In genomic region chr17:29576214-29577008, GRCh38 we compare ENCODE assay signal across 22 cellular contexts. TPM values are rescaled to one million over a fixed set of nuclear protein-coding genes. Genes with fewer than 3 reads are reported as not detected.
DNase-seq lines count a peak whose midpoint lies in the region; ATAC-seq and TF ChIP-seq lines count a peak whose summit lies in the region.
"Had no signal": no experiment of that assay in that cellular context is flagged by ENCODE, and none has a peak within 500 bp of the region (broad histone marks: within the 10 kb centered on the region; RNA-seq: fewer than 3 reads in every experiment).

No MANE protein-coding gene starts in this region.

- no peak for ATAC-seq in omental fat pad (ENCODE audit: low FRiP score)
- ATAC-seq: left colon; natural killer cell; stimulated activated naive CD8-positive, alpha-beta T cell treated with anti-CD3 and anti-CD28 coated beads, Interleukin-15, Interleukin-2, amounts not matched to agents 100 U/mL and 50 U/mL, for 24 hours had no signal

- H3K4me1 ChIP-seq in Caco-2 = peaks cover 10% of the 10 kb centered on the region
- H3K4me1 ChIP-seq in colonic mucosa = peaks cover 4% of the 10 kb centered on the region
- peaks cover 17 to 57% (median 55%) of the 10 kb centered on the region in 4 donors for H3K4me1 ChIP-seq in stomach

- H3K27ac Mint-ChIP-seq in Caco-2 (ENCODE audit: unreplicated experiment) = no peak overlapping the region
- H3K27ac Mint-ChIP-seq: activated CD4-positive, alpha-beta memory T cell treated with anti-CD3 and anti-CD28 coated beads, Interleukin-2, amount 10 ng/mL, durations not matched to agents 7 days and 5 days; activated naive CD4-positive, alpha-beta T cell treated with anti-CD3 and anti-CD28 coated beads, Interleukin-2, amount 50 U/mL, for 24 hours; CD4-positive, alpha-beta memory T cell; H9; natural killer cell had no signal

- no peak overlapping the region for H3K9ac ChIP-seq in colonic mucosa (ENCODE audit: low read depth in 2 of 2, low read length in 2 of 2)

- no peaks in the 10 kb centered on the region for H3K27me3 Mint-ChIP-seq in Caco-2 (ENCODE audit: insufficient read depth, unreplicated experiment)
- H3K27me3 Mint-ChIP-seq: activated CD4-positive, alpha-beta memory T cell treated with anti-CD3 and anti-CD28 coated beads, Interleukin-2, amount 10 ng/mL, durations not matched to agents 7 days and 5 days; activated naive CD4-positive, alpha-beta T cell treated with anti-CD3 and anti-CD28 coated beads, Interleukin-2, amount 50 U/mL, for 24 hours; CD4-positive, alpha-beta memory T cell had no signal

- H3K9me3 ChIP-seq in Caco-2 (no peaks in the 10 kb centered on the region), colonic mucosa (no peaks in the 10 kb centered on the region), stomach (no peaks in the 10 kb centered on the region)
- H3K9me3 ChIP-seq: ascending aorta, esophagus muscularis mucosa, tibial nerve had no signal

- no peaks in the 10 kb centered on the region for H3K4me1 Mint-ChIP-seq in Caco-2 (ENCODE audit: low read depth, unreplicated experiment)

- H3K36me3 ChIP-seq in Caco-2 (ENCODE audit: control insufficient read depth, insufficient read depth, low read length) (peaks cover 1% of the 10 kb centered on the region), colonic mucosa (peaks cover 6% of the 10 kb centered on the region), stomach (peaks cover 40 to 83% (median 76%) of the 10 kb centered on the region in 4 donors)

- DNase-seq in Caco-2 (no peak), colonic mucosa (peak; percentile 17), stomach (no peak), omental fat pad (ENCODE audit: low spot score) (no peak)
- DNase-seq: activated CD4-positive, alpha-beta memory T cell treated with anti-CD3 and anti-CD28 coated beads, Interleukin-2, amount 10 ng/mL, durations not matched to agents 7 days and 5 days; activated CD4-positive, CD25-positive, alpha-beta regulatory T cell; activated T-cell treated with anti-CD3 and anti-CD28 coated beads, Interleukin-2, amount 50 U/mL, for 1 hour; CD4-positive, alpha-beta memory T cell; effector memory CD4-positive, alpha-beta T cell; natural killer cell; NCI-H1417 treated with DMSO at 0.1 percent for 48 hours; NCI-H524; RPMI8226; stimulated activated CD4-positive, alpha-beta T cell treated with anti-CD3 and anti-CD28 coated beads, Interleukin-2, amount 100 ng/mL, for 24 hours; stimulated activated naive CD8-positive, alpha-beta T cell treated with anti-CD3 and anti-CD28 coated beads, Interleukin-15, Interleukin-2, amounts not matched to agents 100 U/mL and 50 U/mL, for 24 hours; T1000 had no signal

- H3K4me3 Mint-ChIP-seq in Caco-2 (ENCODE audit: unreplicated experiment) = no peak overlapping the region
- H3K4me3 Mint-ChIP-seq: activated CD4-positive, alpha-beta memory T cell treated with anti-CD3 and anti-CD28 coated beads, Interleukin-2, amount 10 ng/mL, durations not matched to agents 7 days and 5 days; activated naive CD4-positive, alpha-beta T cell treated with anti-CD3 and anti-CD28 coated beads, Interleukin-2, amount 50 U/mL, for 24 hours; CD4-positive, alpha-beta memory T cell; H9; natural killer cell had no signal

- TF ChIP-seq CTCF in Caco-2 (IDR thresholded peaks at IDR 0.05; ENCODE audit: insufficient read depth in 1 of 2, low read depth in 1 of 2, low read length in 1 of 2, severe bottlenecking in 1 of 2, unreplicated experiment in 1 of 2) = no peak
- TF ChIP-seq CTCF in colonic mucosa (IDR thresholded peaks at IDR 0.05) = no peak
- TF ChIP-seq CTCF in stomach (IDR thresholded peaks at IDR 0.05) = no peak
- no peak for TF ChIP-seq CTCF in omental fat pad (IDR thresholded peaks at IDR 0.05)

- TSS peak; percentile 18 for BruUV-seq in Caco-2 (replicated peaks; lab: Mats Ljungman, UMichigan)

- TF ChIP-seq POLR2A in stomach (IDR thresholded peaks at IDR 0.05) = no peak

- POLR2A ChIA-PET in Caco-2 (lab: Charles Lee) = no interaction called here

- H3K27me3 ChIP-seq in Caco-2 (replicated peaks; ENCODE audit: control insufficient read depth, insufficient read depth, low read length) (no peaks in the 10 kb centered on the region), colonic mucosa (no peaks in the 10 kb centered on the region), stomach (no peaks in the 10 kb centered on the region)
- H3K27me3 ChIP-seq: ascending aorta, esophagus muscularis mucosa, tibial nerve had no signal

- H3K36me3 Mint-ChIP-seq in Caco-2 (ENCODE audit: insufficient read depth, unreplicated experiment) = peaks cover 31% of the 10 kb centered on the region
- H3K36me3 Mint-ChIP-seq: natural killer cell had no signal

- no peak for TF ChIP-seq EP300 in stomach (IDR thresholded peaks at IDR 0.05)

- H3K4me3 ChIP-seq in Caco-2 (ENCODE audit: low read depth, low read length) = no peak overlapping the region
- no peak overlapping the region for H3K4me3 ChIP-seq in colonic mucosa
- no peak overlapping the region for H3K4me3 ChIP-seq in stomach
- H3K4me3 ChIP-seq: ascending aorta, esophagus muscularis mucosa, tibial nerve had no signal

- CTCF ChIA-PET in Caco-2 (lab: Charles Lee) = interaction anchor here (0.7 to 2.3 kb wide), 3 partner anchors 14 to 16 kb away, joined by 3 to 6 read pairs (median 3); partner anchors contain the start of gene ANKRD13B

- H3K27ac ChIP-seq in colonic mucosa (no peak overlapping the region), stomach (no peak overlapping the region)

- intact Hi-C loops in Caco-2 (cut with micrococcal nuclease; ENCODE audit: unreplicated experiment) = no loop called here
- intact Hi-C loops in colonic mucosa (cut with DNase I) = no loop called here
- intact Hi-C loops in stomach (cut with DNase I; ENCODE audit: low total_unique reads) = no loop called here

- no peaks in the 10 kb centered on the region for H3K9me3 Mint-ChIP-seq in Caco-2 (ENCODE audit: unreplicated experiment)
- H3K9me3 Mint-ChIP-seq: activated CD4-positive, alpha-beta memory T cell treated with anti-CD3 and anti-CD28 coated beads, Interleukin-2, amount 10 ng/mL, durations not matched to agents 7 days and 5 days; activated naive CD4-positive, alpha-beta T cell treated with anti-CD3 and anti-CD28 coated beads, Interleukin-2, amount 50 U/mL, for 24 hours; CD4-positive, alpha-beta memory T cell; H9; natural killer cell had no signal

- 90 to 92% (median 92%) methylated on average over 15 to 37 of the region's 37 CpGs for WGBS in stomach, 5 donors

RNA-seq across cellular contexts. Expression of gene TP53I13, which starts 7.9 kb away (rescaled TPM):
- total RNA-seq in Caco-2 (2022) (43.9 and 49.2 TPM in 2 replicates), colonic mucosa (10 to 100 TPM; 41.2 to 91.2 TPM), stomach (100 to 1,000 TPM in 1 of 5 donors, 10 to 100 TPM in 4; 27.7 to 299 (median 79.5) TPM), omental fat pad (100 to 1,000 TPM in 1 of 4 donors, 10 to 100 TPM in 3; 65.0 to 122 (median 72.6) TPM)
- 10 to 100 TPM; 39.7 to 83.0 (median 46.0) TPM for polyA plus RNA-seq in stomach

RNA-seq across cellular contexts. Expression of gene ABHD15, which starts 9.6 kb away (rescaled TPM):
- 9.6 and 10.5 TPM in 2 replicates for total RNA-seq in Caco-2 (2022)
- 10 to 100 TPM; 17.2 to 20.7 TPM for total RNA-seq in colonic mucosa
- total RNA-seq in stomach = 10 to 100 TPM in 2 of 5 donors, 1 to 10 TPM in 2, under 1 TPM in 1; 0.58 to 17.4 (median 9.9) TPM
- 1 to 10 TPM; 3.1 to 5.0 (median 3.7) TPM for polyA plus RNA-seq in stomach
- 10 to 100 TPM; 21.6 to 55.2 (median 25.2) TPM for total RNA-seq in omental fat pad

RNA-seq across cellular contexts. Expression of gene GIT1, which starts 13.0 kb away (rescaled TPM):
- 46.5 and 47.0 TPM in 2 replicates for total RNA-seq in Caco-2 (2022)
- total RNA-seq in colonic mucosa = 10 to 100 TPM; 32.8 to 54.9 TPM
- total RNA-seq in stomach = 10 to 100 TPM; 23.7 to 67.2 (median 34.3) TPM
- 10 to 100 TPM; 17.7 to 26.4 (median 18.9) TPM for polyA plus RNA-seq in stomach
- 10 to 100 TPM; 24.4 to 73.6 (median 37.3) TPM for total RNA-seq in omental fat pad

RNA-seq across cellular contexts. Expression of gene ANKRD13B, which starts 16.5 kb away (rescaled TPM):
- total RNA-seq in Caco-2 (2022) = 7.7 and 10.4 TPM in 2 replicates
- 10 to 100 TPM in 1 of 2 donors, 1 to 10 TPM in 1; 3.1 to 10.2 TPM for total RNA-seq in colonic mucosa
- 10 to 100 TPM in 1 of 5 donors, 1 to 10 TPM in 3, not detected in 1; 1.8 to 12.3 (median 5.6) TPM for total RNA-seq in stomach
- polyA plus RNA-seq in stomach = 1 to 10 TPM; 2.6 to 4.2 (median 2.9) TPM
- total RNA-seq in omental fat pad = 10 to 100 TPM in 3 of 4 donors, 1 to 10 TPM in 1; 9.2 to 18.3 (median 13.2) TPM
- polyA plus RNA-seq: CD4-positive, alpha-beta memory T cell had no signal

RNA-seq across cellular contexts. Expression of gene CORO6, which starts 46.3 kb away (rescaled TPM):
- total RNA-seq in Caco-2 (2022) (2.8 and 2.9 TPM in 2 replicates), colonic mucosa (1 to 10 TPM in 1 of 2 donors, under 1 TPM in 1; 0.62 to 2.5 TPM), stomach (10 to 100 TPM in 4 of 5 donors, 1 to 10 TPM in 1; 6.4 to 53.1 (median 20.6) TPM), omental fat pad (10 to 100 TPM; 10.7 to 45.9 (median 14.1) TPM)
- 10 to 100 TPM in 1 of 3 donors, 1 to 10 TPM in 2; 1.1 to 17.5 (median 1.4) TPM for polyA plus RNA-seq in stomach
- polyA plus RNA-seq: CD4-positive, alpha-beta memory T cell had no signal
